36 cellular contexts compared by ENCODE assay signal in the genomic region with DNA sequence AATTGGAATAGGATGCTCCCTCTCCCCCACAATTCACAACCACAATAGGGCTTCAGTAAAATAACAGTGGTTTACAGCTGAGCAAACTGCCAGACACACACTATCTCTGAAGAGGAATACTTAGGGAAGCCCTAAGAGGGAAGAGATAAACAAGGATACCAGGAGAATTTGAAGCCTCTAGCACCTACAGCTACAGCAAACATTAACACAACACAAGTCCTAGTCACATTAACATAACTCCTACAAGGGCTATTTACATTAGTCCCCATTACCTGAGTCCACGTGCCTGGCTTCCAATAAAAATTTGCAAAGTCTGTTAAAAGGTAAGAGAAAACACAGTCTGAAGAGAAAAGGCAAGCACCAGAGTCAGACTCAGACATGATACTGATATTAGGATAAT.
"Had no signal": no experiment of that assay in that cellular context is flagged by ENCODE, and none has a peak within 500 bp of the region (broad histone marks: within the 10 kb centered on the region; RNA-seq: fewer than 3 reads in every experiment).

No MANE protein-coding gene starts in this region.

- DNase-seq: activated CD4-positive, alpha-beta T cell treated with anti-CD3 and anti-CD28 coated beads for 48 hours; activated CD4-positive, alpha-beta T cell treated with anti-CD3 and anti-CD28 coated beads, Interleukin-2, amount 50 U/mL, for 48 hours; activated CD8-positive, alpha-beta memory T cell treated with anti-CD3 and anti-CD28 coated beads, Interleukin-2, amount 50 U/mL, for 4 hours; activated effector memory CD4-positive, alpha-beta T cell treated with anti-CD3 and anti-CD28 coated beads, Interleukin-2, amount 50 U/mL, for 16 hours; activated naive CD4-positive, alpha-beta T cell treated with anti-CD3 and anti-CD28 coated beads, Interleukin-2, amount 10 ng/mL, durations not matched to agents 7 days and 5 days; activated naive CD8-positive, alpha-beta T cell treated with anti-CD3 and anti-CD28 coated beads, Interleukin-2, amount 10 ng/mL, durations not matched to agents 7 days and 5 days; activated T-cell treated with anti-CD3 and anti-CD28 coated beads, Interleukin-2, amount 50 U/mL, for 1 hour; cerebellar nuclear complex; colonic mucosa; effector CD8-positive, alpha-beta T cell; erythroblast; gastrocnemius medialis; glutamatergic neuron; islet precursor cell; left ventricle myocardium inferior; ovary; retina; stimulated activated CD4-positive, alpha-beta T cell treated with anti-CD3 and anti-CD28 coated beads, Interleukin-12 subunit alpha, Interleukin-12 subunit beta, amount 100 ng/mL, for 4 hours; stimulated activated CD4-positive, alpha-beta T cell treated with anti-CD3 and anti-CD28 coated beads, Interleukin-4, amount 100 ng/mL, for 1 hour; stimulated activated naive CD8-positive, alpha-beta T cell treated with anti-CD3 and anti-CD28 coated beads, Interleukin-15, Interleukin-2, amounts not matched to agents 100 U/mL and 50 U/mL, for 24 hours; T-helper 9 cell had no signal

- H3K4me3 Mint-ChIP-seq: activated naive CD4-positive, alpha-beta T cell treated with anti-CD3 and anti-CD28 coated beads, Interleukin-2, amount 10 ng/mL, durations not matched to agents 7 days and 5 days; activated naive CD8-positive, alpha-beta T cell treated with anti-CD3 and anti-CD28 coated beads, Interleukin-2, amount 10 ng/mL, durations not matched to agents 7 days and 5 days; activated T-helper 1 cell treated with anti-CD3 and anti-CD28 coated beads, Interleukin-12 subunit alpha, Interleukin-12 subunit beta, Interleukin-2, Interleukin-4 antibody, amounts not matched to agents 30 ng/mL and 10 ng/mL and 1 ng/mL, durations not matched to agents 14 hours and 24 hours and 36 hours; brain; nephron; T-helper 1 cell treated with Interleukin-12 subunit alpha and Interleukin-12 subunit beta and Interleukin-4 antibody, amounts not matched to agents 30 μg/mL and 1 μg/mL, for 36 hours; type B pancreatic cell had no signal

- H3K27me3 ChIP-seq: ascending aorta, cardiac muscle cell, colonic mucosa, gastrocnemius medialis, neutrophil, ovary, vagina had no signal

- H3K36me3 ChIP-seq: ascending aorta, cardiac muscle cell, colonic mucosa, gastrocnemius medialis, left ventricle myocardium inferior, neutrophil, ovary, thoracic aorta, vagina had no signal

- ATAC-seq: activated CD4-positive, CD25-positive, alpha-beta regulatory T cell treated with anti-CD3 and anti-CD28 coated beads, Interleukin-2, amount 50 U/mL, for 24 hours; gastrocnemius medialis; sciatic nerve; stimulated activated naive CD8-positive, alpha-beta T cell treated with anti-CD3 and anti-CD28 coated beads, Interleukin-15, Interleukin-2, amounts not matched to agents 100 U/mL and 50 U/mL, for 24 hours had no signal

- H3K27me3 Mint-ChIP-seq: activated naive CD4-positive, alpha-beta T cell treated with anti-CD3 and anti-CD28 coated beads, Interleukin-2, amount 10 ng/mL, durations not matched to agents 7 days and 5 days; activated naive CD8-positive, alpha-beta T cell treated with anti-CD3 and anti-CD28 coated beads, Interleukin-2, amount 10 ng/mL, durations not matched to agents 7 days and 5 days; progenitor cell of endocrine pancreas; type B pancreatic cell had no signal

- H3K4me1 Mint-ChIP-seq: activated naive CD4-positive, alpha-beta T cell treated with anti-CD3 and anti-CD28 coated beads, Interleukin-2, amount 10 ng/mL, durations not matched to agents 7 days and 5 days; activated naive CD8-positive, alpha-beta T cell treated with anti-CD3 and anti-CD28 coated beads, Interleukin-2, amount 10 ng/mL, durations not matched to agents 7 days and 5 days; brain; nephron had no signal

- H3K27ac Mint-ChIP-seq: activated naive CD4-positive, alpha-beta T cell treated with anti-CD3 and anti-CD28 coated beads, Interleukin-2, amount 10 ng/mL, durations not matched to agents 7 days and 5 days; activated naive CD8-positive, alpha-beta T cell treated with anti-CD3 and anti-CD28 coated beads, Interleukin-2, amount 10 ng/mL, durations not matched to agents 7 days and 5 days; activated T-helper 1 cell treated with anti-CD3 and anti-CD28 coated beads, Interleukin-12 subunit alpha, Interleukin-12 subunit beta, Interleukin-2, Interleukin-4 antibody, amounts not matched to agents 30 ng/mL and 10 ng/mL and 1 ng/mL, durations not matched to agents 14 hours and 24 hours and 36 hours; brain; nephron; progenitor cell of endocrine pancreas; T-helper 1 cell treated with Interleukin-12 subunit alpha and Interleukin-12 subunit beta and Interleukin-4 antibody, amounts not matched to agents 30 μg/mL and 1 μg/mL, for 36 hours; type B pancreatic cell had no signal

- H3K9me3 Mint-ChIP-seq: type B pancreatic cell had no signal

- H3K27ac ChIP-seq: ascending aorta, cardiac muscle cell, colonic mucosa, gastrocnemius medialis, left ventricle myocardium inferior, neutrophil, ovary, skin epidermis, thoracic aorta, vagina, VCaP had no signal

- H3K4me1 ChIP-seq: ascending aorta, colonic mucosa, gastrocnemius medialis, left ventricle myocardium inferior, vagina had no signal

- H3K9me3 ChIP-seq: ascending aorta, colonic mucosa, neutrophil, ovary, thoracic aorta, vagina had no signal

- H3K4me3 ChIP-seq: ascending aorta, cardiac muscle cell, colonic mucosa, gastrocnemius medialis, left ventricle myocardium inferior, ovary, skin epidermis, thoracic aorta, vagina had no signal

- H3K36me3 Mint-ChIP-seq: activated naive CD4-positive, alpha-beta T cell treated with anti-CD3 and anti-CD28 coated beads, Interleukin-2, amount 10 ng/mL, durations not matched to agents 7 days and 5 days; activated naive CD8-positive, alpha-beta T cell treated with anti-CD3 and anti-CD28 coated beads, Interleukin-2, amount 10 ng/mL, durations not matched to agents 7 days and 5 days; brain; type B pancreatic cell had no signal
